In the genomic region with DNA sequence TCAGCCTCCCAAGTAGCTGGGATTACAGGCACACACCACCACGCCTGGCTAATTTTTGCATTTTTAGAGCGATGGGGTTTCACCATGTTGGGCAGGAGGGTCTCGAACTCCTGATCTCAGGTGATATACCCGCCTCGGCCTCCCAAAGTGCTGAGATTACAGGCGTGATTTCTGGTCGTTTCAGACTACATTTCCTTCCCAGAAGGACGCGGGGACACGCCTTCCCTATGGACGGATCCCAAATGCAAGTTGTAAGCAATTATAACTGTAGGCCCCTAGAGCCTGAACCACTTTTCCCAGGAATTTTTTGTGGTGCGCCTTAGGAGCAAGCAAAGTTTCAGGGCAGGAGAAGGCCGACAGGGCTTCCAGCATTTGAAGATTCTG, we compare ENCODE assay signal across 8 cellular contexts. TPM values are rescaled to one million over a fixed set of nuclear protein-coding genes. Genes with fewer than 3 reads are reported as not detected.
DNase-seq lines count a peak whose midpoint lies in the region; ATAC-seq, FAIRE-seq and TF ChIP-seq lines count a peak whose summit lies in the region.

No MANE protein-coding gene starts in this region.

- TF ChIP-seq POLR2A in uterus (IDR thresholded peaks at IDR 0.05), result no peak

- no peaks in the 10 kb centered on the region for H3K27me3 ChIP-seq in right atrium auricular region
- no peaks in the 10 kb centered on the region for H3K27me3 ChIP-seq in bronchial epithelial cell (ENCODE audit: control insufficient read depth, insufficient read depth, low read length)
- H3K27me3 ChIP-seq in mucosa of rectum (ENCODE audit: control insufficient read depth in 2 of 2, insufficient read depth in 2 of 2, low read length in 2 of 2), result no peaks in the 10 kb centered on the region
- H3K27me3 ChIP-seq in uterus, result no peaks in the 10 kb centered on the region

- TF ChIP-seq CTCF in right atrium auricular region (IDR thresholded peaks at IDR 0.05), result no peak
- no peak for TF ChIP-seq CTCF in bronchial epithelial cell (IDR thresholded peaks at IDR 0.05; ENCODE audit: insufficient read depth, low read length, severe bottlenecking)
- TF ChIP-seq CTCF in uterus (IDR thresholded peaks at IDR 0.05), result no peak

- H3K4me3 ChIP-seq in right atrium auricular region (peak overlapping the region; percentile 49 to 62), bronchial epithelial cell (ENCODE audit: low read depth, low read length) (peak overlapping the region; percentile 68), mucosa of rectum (ENCODE audit: low read length in 2 of 2) (peak overlapping the region; percentile 73 to 85), uterus (peak overlapping the region; percentile 37 to 53)

- H3K4me1 ChIP-seq in right atrium auricular region, result peaks cover 0 to 26% of the 10 kb centered on the region in 2 donors
- peaks cover 10% of the 10 kb centered on the region in 2 donors for H3K4me1 ChIP-seq in mucosa of rectum (ENCODE audit: control insufficient read depth in 2 of 2, insufficient read depth in 2 of 2, low read length in 2 of 2)
- peaks cover 0 to 5% of the 10 kb centered on the region in 2 donors for H3K4me1 ChIP-seq in uterus

- peak overlapping the region in 1 of 2 donors; percentile 32 for H3K9ac ChIP-seq in mucosa of rectum (ENCODE audit: low read depth in 1 of 2, low read length in 2 of 2)

- intact Hi-C loops in left ventricle myocardium superior (cut with micrococcal nuclease), result no loop called here
- intact Hi-C loops in uterus (cut with DNase I; ENCODE audit: low total_unique reads), result no loop called here

- H3K9me3 ChIP-seq in right atrium auricular region (no peaks in the 10 kb centered on the region), mucosa of rectum (ENCODE audit: control insufficient read depth in 2 of 2, low read length in 2 of 2) (peaks cover 0 to 6% of the 10 kb centered on the region in 2 donors), uterus (no peaks in the 10 kb centered on the region)

- H3K36me3 ChIP-seq in right atrium auricular region, result no peaks in the 10 kb centered on the region
- no peaks in the 10 kb centered on the region for H3K36me3 ChIP-seq in bronchial epithelial cell (ENCODE audit: control insufficient read depth, insufficient read depth, low read length)
- H3K36me3 ChIP-seq in mucosa of rectum (ENCODE audit: control insufficient read depth in 2 of 2, insufficient read depth in 2 of 2, low read length in 2 of 2), result no peaks in the 10 kb centered on the region
- H3K36me3 ChIP-seq in uterus, result no peaks in the 10 kb centered on the region

- DNase-seq in right atrium auricular region (ENCODE audit: low spot score) (no peak), left ventricle myocardium superior (no peak), bronchial epithelial cell (ENCODE audit: low read depth) (no peak), uterus (peak in 1 of 2 donors; percentile 22), NCI-H2107 (lab: John Stamatoyannopoulos, UW) (no peak)

- no peak for FAIRE-seq in bronchial epithelial cell (lab: Jason Lieb, UNC)

- ATAC-seq in left ventricle myocardium superior (no peak), HG02588 (IDR thresholded peaks at IDR 0.05; ENCODE audit: unreplicated experiment) (no peak), HG02870 (IDR thresholded peaks at IDR 0.05; ENCODE audit: unreplicated experiment) (no peak)

- H3K27ac ChIP-seq in right atrium auricular region, result peak overlapping the region; percentile 81 to 87
- peak overlapping the region; percentile 72 to 81 for H3K27ac ChIP-seq in mucosa of rectum (ENCODE audit: low read depth in 2 of 2, low read length in 2 of 2)
- peak overlapping the region; percentile 78 to 89 for H3K27ac ChIP-seq in uterus

RNA-seq across cellular contexts. Expression of gene ZNF331, which starts 17.8 kb away (rescaled TPM):
- total RNA-seq in right atrium auricular region (10 to 100 TPM; 16.9 to 26.7 TPM), left ventricle myocardium superior (10.7 TPM), bronchial epithelial cell (6.4 and 6.8 TPM in 2 replicates), uterus (10 to 100 TPM in 3 of 4 donors, 1 to 10 TPM in 1; 9.4 to 39.0 (median 17.0) TPM)

RNA-seq across cellular contexts. Expression of gene ZNF813, which starts 52.6 kb away (rescaled TPM):
- total RNA-seq in right atrium auricular region (1 to 10 TPM in 1 of 2 donors, under 1 TPM in 1; 0.63 to 1.3 TPM), left ventricle myocardium superior (1.3 TPM), bronchial epithelial cell (3.9 and 4.6 TPM in 2 replicates), uterus (10 to 100 TPM in 1 of 4 donors, 1 to 10 TPM in 3; 1.8 to 10.8 (median 6.7) TPM)
